1 cellular context compared by ENCODE assay signal in the genomic region with DNA sequence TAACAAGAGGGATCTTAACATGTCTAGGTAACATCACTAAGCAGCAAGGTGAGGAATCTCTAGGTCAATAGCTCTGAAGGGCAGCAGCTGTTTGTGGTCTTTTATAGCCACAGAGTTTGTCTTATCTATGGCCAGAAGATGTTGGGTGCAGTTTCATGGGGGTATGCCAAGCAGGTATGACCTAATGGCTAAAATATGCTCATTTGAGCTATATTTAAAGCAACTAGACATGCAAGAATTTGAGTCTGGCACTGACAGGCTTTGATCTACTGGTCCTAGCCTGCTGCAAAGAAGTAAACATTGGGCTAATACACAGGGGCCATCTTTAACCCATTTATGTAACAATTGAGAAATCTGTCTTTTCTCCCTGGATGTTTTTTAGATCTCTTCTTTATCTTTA.
A peak's percentile ranks its signal among the peaks of the same experiment; 100 is the strongest.
TF ChIP-seq lines count a peak whose summit lies in the region.

No MANE protein-coding gene starts in this region.

TF ChIP-seq in IMR-90, 13 proteins besides CTCF, POLR2A, EP300 and RAD21 (continued from another document):
- TF ChIP-seq BHLHE40 (IDR thresholded peaks at IDR 0.05; ENCODE audit: low read depth, low read length): 0 out of 2 replicates have a peak, but pooled peaks have one; percentile 3
